1 cellular context compared by ENCODE assay signal in genomic region chr14:20559461-20559904, GRCh38.
TF ChIP-seq lines count a peak whose summit lies in the region.

No MANE protein-coding gene starts in this region.

TF ChIP-seq in K562, 482 proteins besides CTCF, POLR2A, EP300 and RAD21:
- TF ChIP-seq ZNF184 (CRISPR knock-in tag; IDR thresholded peaks at IDR 0.05) (no peak), HDAC6 (IDR thresholded peaks at IDR 0.05; ENCODE audit: low read depth, low read length) (no peak), SMAD3 (CRISPR knock-in tag; conservative IDR thresholded peaks at IDR 0.05) (no peak), COPS2 (conservative IDR thresholded peaks at IDR 0.05) (no peak), HMGN3 (IDR thresholded peaks at IDR 0.05; ENCODE audit: borderline replicate concordance, extremely low read depth, insufficient read length, low read depth, low read length) (no peak), BCL6 (CRISPR knock-in tag; IDR thresholded peaks at IDR 0.05) (no peak)
